8 cellular contexts compared by ENCODE assay signal in the genomic region with DNA sequence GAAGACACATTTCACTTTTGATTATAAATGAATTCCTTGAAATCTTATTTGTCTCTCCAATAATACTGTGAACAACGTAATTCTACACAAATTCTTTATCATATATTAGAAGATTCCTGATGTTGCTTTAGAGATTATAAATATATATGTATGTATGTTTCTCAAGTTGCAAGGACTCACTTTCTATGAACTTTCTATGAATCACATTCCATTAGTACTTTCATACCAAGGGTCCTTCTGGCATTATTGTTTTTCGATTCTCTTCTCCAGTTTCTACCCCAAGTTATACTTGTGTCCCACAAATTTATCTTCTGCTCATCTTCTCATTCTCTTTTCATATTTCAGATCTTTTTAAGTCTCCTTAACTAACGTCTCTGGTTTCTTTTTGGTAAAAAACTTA.
"Had no signal": no experiment of that assay in that cellular context is flagged by ENCODE, and none has a peak within 500 bp of the region (broad histone marks: within the 10 kb centered on the region; RNA-seq: fewer than 3 reads in every experiment).

No MANE protein-coding gene starts in this region.

- H3K4me3 Mint-ChIP-seq: GM23338, H9, IgD-negative memory B cell had no signal

- H3K27ac Mint-ChIP-seq: GM23338, IgD-negative memory B cell had no signal

- FAIRE-seq: H1, H54, HepG2 had no signal

- H3K4me3 ChIP-seq: GM23338 had no signal

- DNase-seq: H9, Karpas-422, KBM-7 had no signal

- H3K27me3 Mint-ChIP-seq: IgD-negative memory B cell had no signal
